Comparison of ENCODE assay signal across 13 cellular contexts in the genomic region with DNA sequence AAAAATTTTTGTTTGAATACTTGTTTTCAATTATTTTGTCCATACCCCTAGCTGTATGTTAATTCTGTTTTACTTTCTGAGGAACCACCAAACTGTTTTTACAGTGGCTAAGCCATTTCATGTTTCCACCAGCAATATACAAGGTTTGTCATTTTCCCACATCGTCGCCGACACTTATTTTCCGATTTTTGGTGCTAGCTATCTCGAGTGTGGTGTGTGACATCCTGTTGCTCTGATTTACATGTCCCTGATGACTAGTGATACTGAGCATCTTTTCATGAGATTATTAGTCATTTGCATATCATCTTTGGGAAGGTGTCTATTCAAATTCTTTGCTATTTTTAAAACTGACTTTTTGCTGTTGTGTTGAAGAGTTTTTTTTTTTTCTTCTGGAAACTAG. TPM values are rescaled to one million over a fixed set of nuclear protein-coding genes. Genes with fewer than 3 reads are reported as not detected.
DNase-seq lines count a peak whose midpoint lies in the region; TF ChIP-seq lines count a peak whose summit lies in the region.
"Had no signal": no experiment of that assay in that cellular context is flagged by ENCODE, and none has a peak within 500 bp of the region (broad histone marks: within the 10 kb centered on the region; RNA-seq: fewer than 3 reads in every experiment).

No MANE protein-coding gene starts in this region.

- peaks cover 2% of the 10 kb centered on the region for H3K9me3 Mint-ChIP-seq in activated T-cell treated with anti-CD3 and anti-CD28 coated beads, Interleukin-2, amount 50 U/mL, for 24 hours
- H3K9me3 Mint-ChIP-seq in T-helper 2 cell treated with Interferon-gamma antibody and Interleukin-4, amounts not matched to agents 5 μg/mL and 100 μg/mL, for 36 hours: peaks cover 18% of the 10 kb centered on the region

- peaks cover 47% of the 10 kb centered on the region for H3K27me3 Mint-ChIP-seq in activated T-cell treated with anti-CD3 and anti-CD28 coated beads, Interleukin-2, amount 50 U/mL, for 24 hours
- H3K27me3 Mint-ChIP-seq in T-helper 2 cell treated with Interferon-gamma antibody and Interleukin-4, amounts not matched to agents 5 μg/mL and 100 μg/mL, for 36 hours (ENCODE audit: low read depth): no peaks in the 10 kb centered on the region

- H3K9me3 ChIP-seq in Karpas-422 (ENCODE audit: low read length) (no peaks in the 10 kb centered on the region), osteoblast (ENCODE audit: low read depth, low read length) (no peaks in the 10 kb centered on the region)
- H3K9me3 ChIP-seq: HAP-1 had no signal

- intact Hi-C loops in posterior cingulate gyrus (cut with DNase I): no loop called here

- DNase-seq in activated T-cell treated with anti-CD3 and anti-CD28 coated beads, Interleukin-2, amount 50 U/mL, for 24 hours: peak; percentile 15
- no peak for DNase-seq in activated T-cell treated with anti-CD3 and anti-CD28 coated beads, Interleukin-2, amount 50 U/mL, for 1 hour
- peak; percentile 54 for DNase-seq in Karpas-422
- peak; percentile 44 for DNase-seq in T-helper 2 cell treated with Interferon-gamma antibody and Interleukin-4, amounts not matched to agents 5 μg/mL and 100 μg/mL, for 36 hours (ENCODE audit: low spot score)
- DNase-seq in osteoblast (ENCODE audit: insufficient read length, low spot score, missing footprints): peak; percentile 34
- DNase-seq in posterior cingulate gyrus: no peak
- no peak for DNase-seq in NCI-H2029 (lab: John Stamatoyannopoulos, UW)
- DNase-seq: IMR-90, NCI-H1417, NCI-H2081, NCI-H510A treated with DMSO at 0.1 percent for 48 hours had no signal

- H4K20me1 ChIP-seq in Karpas-422 (ENCODE audit: insufficient read depth, low read depth, low read length) (no peaks in the 10 kb centered on the region), osteoblast (ENCODE audit: insufficient read depth, low read length) (no peaks in the 10 kb centered on the region)

- H3K36me3 ChIP-seq in Karpas-422 (ENCODE audit: insufficient read depth, low read length) (no peaks in the 10 kb centered on the region), osteoblast (ENCODE audit: insufficient read depth, low read length) (no peaks in the 10 kb centered on the region)
- H3K36me3 ChIP-seq: HAP-1 had no signal

- no peak for TF ChIP-seq CTCF in osteoblast (IDR thresholded peaks at IDR 0.05; ENCODE audit: extremely low read depth, low read depth, low read length)

- H3K79me2 ChIP-seq in Karpas-422 (ENCODE audit: low read length) (no peaks in the 10 kb centered on the region), osteoblast (ENCODE audit: insufficient read depth, low read length) (no peaks in the 10 kb centered on the region)

- peak overlapping the region; percentile 65 for H3K27ac Mint-ChIP-seq in activated T-cell treated with anti-CD3 and anti-CD28 coated beads, Interleukin-2, amount 50 U/mL, for 24 hours
- H3K27ac Mint-ChIP-seq in T-helper 2 cell treated with Interferon-gamma antibody and Interleukin-4, amounts not matched to agents 5 μg/mL and 100 μg/mL, for 36 hours: no peak overlapping the region
- H3K27ac Mint-ChIP-seq: CD8-positive, alpha-beta memory T cell had no signal

- peaks cover 27% of the 10 kb centered on the region for H3K4me1 ChIP-seq in Karpas-422 (ENCODE audit: low read length)
- H3K4me1 ChIP-seq in osteoblast (ENCODE audit: insufficient read depth, low read length): no peaks in the 10 kb centered on the region
- H3K4me1 ChIP-seq: HAP-1 had no signal

- H3K4me1 Mint-ChIP-seq in activated T-cell treated with anti-CD3 and anti-CD28 coated beads, Interleukin-2, amount 50 U/mL, for 24 hours (ENCODE audit: low read depth): peaks cover 27% of the 10 kb centered on the region
- peaks cover 19% of the 10 kb centered on the region for H3K4me1 Mint-ChIP-seq in T-helper 2 cell treated with Interferon-gamma antibody and Interleukin-4, amounts not matched to agents 5 μg/mL and 100 μg/mL, for 36 hours (ENCODE audit: low read depth)
- H3K4me1 Mint-ChIP-seq: CD8-positive, alpha-beta memory T cell had no signal

- H3K36me3 Mint-ChIP-seq in activated T-cell treated with anti-CD3 and anti-CD28 coated beads, Interleukin-2, amount 50 U/mL, for 24 hours (ENCODE audit: low read depth): no peaks in the 10 kb centered on the region
- H3K36me3 Mint-ChIP-seq in T-helper 2 cell treated with Interferon-gamma antibody and Interleukin-4, amounts not matched to agents 5 μg/mL and 100 μg/mL, for 36 hours (ENCODE audit: low read depth): no peaks in the 10 kb centered on the region
- H3K36me3 Mint-ChIP-seq: CD8-positive, alpha-beta memory T cell had no signal

- H3K4me3 ChIP-seq in Karpas-422 (ENCODE audit: low read length) (peak overlapping the region; percentile 14; the same call in 1 of the 2 replicates), osteoblast (ENCODE audit: insufficient read depth, low read length) (no peak overlapping the region)
- H3K4me3 ChIP-seq: HAP-1 had no signal

- no peak overlapping the region for H3K4me3 Mint-ChIP-seq in activated T-cell treated with anti-CD3 and anti-CD28 coated beads, Interleukin-2, amount 50 U/mL, for 24 hours
- peak overlapping the region; percentile 32 for H3K4me3 Mint-ChIP-seq in T-helper 2 cell treated with Interferon-gamma antibody and Interleukin-4, amounts not matched to agents 5 μg/mL and 100 μg/mL, for 36 hours
- H3K4me3 Mint-ChIP-seq: CD8-positive, alpha-beta memory T cell had no signal

- H2AFZ ChIP-seq in Karpas-422 (ENCODE audit: low read length): no peak overlapping the region
- H2AFZ ChIP-seq in osteoblast (ENCODE audit: low read length): no peak overlapping the region

- H3K27me3 ChIP-seq in Karpas-422 (ENCODE audit: low read length) (no peaks in the 10 kb centered on the region; the same call in 1 of the 2 replicates), osteoblast (ENCODE audit: insufficient read depth, low read length) (no peaks in the 10 kb centered on the region)

- no peak overlapping the region for H3K27ac ChIP-seq in Karpas-422 (ENCODE audit: low read length)
- H3K27ac ChIP-seq in osteoblast (ENCODE audit: low read depth, low read length): no peak overlapping the region

- no peaks in the 10 kb centered on the region for H3K9me2 ChIP-seq in Karpas-422 (replicated peaks; ENCODE audit: insufficient read depth, low read length)

- no peak overlapping the region for H3K9ac ChIP-seq in Karpas-422 (ENCODE audit: low read length)

- H3K4me2 ChIP-seq in Karpas-422 (ENCODE audit: low read depth, low read length, poor library complexity, severe bottlenecking) (peak overlapping the region; percentile 32), osteoblast (ENCODE audit: insufficient read depth, low read length) (no peak overlapping the region)

RNA-seq across cellular contexts. Expression of a gene that starts 7.2 kb away (rescaled TPM):
- 0.60 and 0.87 TPM in 2 replicates for total RNA-seq in Karpas-422 (2014; rRNA removed; shearing (Covaris generic); ENCODE audit: low replicate concordance)
- 44.8 and 54.3 TPM in 2 replicates for total RNA-seq in osteoblast

Comparison
In these comparisons a context has a peak if more than half of its experiments do, and no peak if none do; other contexts are left out.
1. DNase-seq: peak in activated T-cell treated with anti-CD3 and anti-CD28 coated beads, Interleukin-2, amount 50 U/mL, for 24 hours (single experiment), Karpas-422 (single experiment), T-helper 2 cell treated with Interferon-gamma antibody and Interleukin-4, amounts not matched to agents 5 μg/mL and 100 μg/mL, for 36 hours (single experiment) and osteoblast (single experiment); none in activated T-cell treated with anti-CD3 and anti-CD28 coated beads, Interleukin-2, amount 50 U/mL, for 1 hour (single experiment), posterior cingulate gyrus (0 of 10) and NCI-H2029 (single experiment).
2. RNA of a gene that starts 7.2 kb away (total RNA-seq): 44.8 to 54.3 TPM in osteoblast; 0.60 to 0.87 TPM in Karpas-422; every median in the first group is over 10 times any median in the second.